Comparison of ENCODE assay signal across 22 cellular contexts in the genomic region with DNA sequence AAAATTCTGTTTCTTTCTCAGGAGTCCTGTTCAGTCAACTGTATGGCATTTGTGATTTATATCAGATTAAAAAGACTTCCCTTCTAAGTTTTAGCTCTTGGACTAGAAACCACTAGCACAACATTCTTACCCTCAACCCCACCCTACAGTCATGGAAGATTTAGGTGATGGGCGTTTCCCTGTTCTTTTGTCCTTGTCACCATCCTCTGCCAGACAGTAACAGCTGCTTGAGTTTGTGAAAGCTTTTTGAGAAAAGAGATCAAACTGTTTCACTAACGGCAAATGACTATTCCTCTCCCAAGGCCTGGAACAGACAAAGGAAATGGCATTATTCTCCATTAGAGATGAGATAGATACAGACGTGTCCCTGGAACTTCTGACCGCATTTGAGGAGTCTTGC. TPM values are rescaled to one million over a fixed set of nuclear protein-coding genes. Genes with fewer than 3 reads are reported as not detected.
A peak's percentile ranks its signal among the peaks of the same experiment; 100 is the strongest.
DNase-seq lines count a peak whose midpoint lies in the region; ATAC-seq and TF ChIP-seq lines count a peak whose summit lies in the region.
"Had no signal": no experiment of that assay in that cellular context is flagged by ENCODE, and none has a peak within 500 bp of the region (broad histone marks: within the 10 kb centered on the region; RNA-seq: fewer than 3 reads in every experiment).

No MANE protein-coding gene starts in this region.

- ATAC-seq in heart right ventricle (no peak), Right ventricle myocardium inferior (no peak)
- ATAC-seq: A549, PC-3 had no signal

- peak overlapping the region; percentile 24; the same call in 1 of the 2 replicates for H3K4me3 Mint-ChIP-seq in HFFc6
- H3K4me3 Mint-ChIP-seq: CD4-positive, alpha-beta memory T cell had no signal

- no peaks in the 10 kb centered on the region for H3K9me3 Mint-ChIP-seq in HFFc6
- H3K9me3 Mint-ChIP-seq: CD4-positive, alpha-beta memory T cell had no signal

- DNase-seq in A172 (ENCODE audit: low spot score) (peak; percentile 5), HFFc6 (no peak), SJCRH30 (peak; percentile 6 to 44), myocyte (ENCODE audit: low read depth) (peak; percentile 69), HT-29 (ENCODE audit: low spot score) (no peak), heart right ventricle (no peak), Right ventricle myocardium inferior (ENCODE audit: missing footprints) (no peak)
- no peak for DNase-seq in activated effector memory CD4-positive, alpha-beta T cell treated with anti-CD3 and anti-CD28 coated beads, Interleukin-2, amount 50 U/mL, for 16 hours
- DNase-seq: CD4-positive, alpha-beta memory T cell; DMS53; MG63; NCI-H1048; NCI-H1436; NCI-H1930; NCI-H2171; NCI-H526; PC-3 had no signal

- no peak overlapping the region for H3K4me3 ChIP-seq in SJCRH30
- H3K4me3 ChIP-seq in heart right ventricle, result no peak overlapping the region
- H3K4me3 ChIP-seq: A549, BLaER1, MG63 had no signal

- no peaks in the 10 kb centered on the region for H3K36me3 Mint-ChIP-seq in HFFc6 (ENCODE audit: low read depth)
- H3K36me3 Mint-ChIP-seq: CD4-positive, alpha-beta memory T cell had no signal

- WGBS in heart right ventricle, 2 donors, result 48 to 60% methylated on average over 4 of the region's 4 CpGs

- H3K27ac Mint-ChIP-seq in HFFc6, result no peak overlapping the region

- H3K36me3 ChIP-seq in SJCRH30, result no peaks in the 10 kb centered on the region
- H3K36me3 ChIP-seq in heart right ventricle, result no peaks in the 10 kb centered on the region
- H3K36me3 ChIP-seq: BLaER1, MG63 had no signal

- H3K4me1 ChIP-seq in SJCRH30, result peaks cover 3% of the 10 kb centered on the region
- no peaks in the 10 kb centered on the region for H3K4me1 ChIP-seq in heart right ventricle
- H3K4me1 ChIP-seq: A549, BLaER1 had no signal

- H3K9me3 ChIP-seq in SJCRH30 (replicated peaks) (no peaks in the 10 kb centered on the region), heart right ventricle (no peaks in the 10 kb centered on the region)
- H3K9me3 ChIP-seq: A549, BLaER1, MG63 had no signal

- H3K27ac ChIP-seq in SJCRH30 (no peak overlapping the region), heart right ventricle (no peak overlapping the region)
- H3K27ac ChIP-seq: A549, BLaER1, RWPE1 had no signal

- intact Hi-C loops in heart right ventricle (cut with DNase I) (no loop called here), Right ventricle myocardium inferior (cut with DNase I) (no loop called here)

- peaks cover 30% of the 10 kb centered on the region for H3K4me1 Mint-ChIP-seq in HFFc6 (ENCODE audit: low read depth)
- H3K4me1 Mint-ChIP-seq: CD4-positive, alpha-beta memory T cell had no signal

- peaks cover 5% of the 10 kb centered on the region for H3K27me3 Mint-ChIP-seq in HFFc6 (ENCODE audit: insufficient read depth)

- no peak for TF ChIP-seq CTCF in HFFc6 (IDR thresholded peaks at IDR 0.05)
- no peak for TF ChIP-seq CTCF in heart right ventricle (IDR thresholded peaks at IDR 0.05)

- no peaks in the 10 kb centered on the region for H3K27me3 ChIP-seq in SJCRH30
- peaks cover 0 to 31% (median 0%) of the 10 kb centered on the region in 7 donors for H3K27me3 ChIP-seq in heart right ventricle
- H3K27me3 ChIP-seq: BLaER1, MG63 had no signal

RNA-seq across cellular contexts. Expression of a gene that starts 31.9 kb away (rescaled TPM):
- total RNA-seq in A172 (2014; rRNA removed; shearing (Covaris generic)), result 0.19 TPM in 1 of 2 replicates, not detected in the other
- not detected for total RNA-seq in HFFc6 (2021; fragmentation: NEBNext Ultra II Directional; extraction: Animal tissue kit (Norgen Biotek cat#: 25700))
- total RNA-seq in SJCRH30 (2014; rRNA removed; shearing (Covaris generic)), result not detected in 2 replicates
- total RNA-seq in myocyte, result not detected in 2 replicates
- polyA plus RNA-seq in myocyte (2012), result not detected
- total RNA-seq in HT-29 (2014; rRNA removed; shearing (Covaris generic)), result 12.9 and 13.4 TPM in 2 replicates
- total RNA-seq in heart right ventricle, result not detected
- polyA plus RNA-seq in heart right ventricle, result under 1 TPM in 1 of 2 donors, not detected in 1; 0.03 TPM
- not detected for total RNA-seq in Right ventricle myocardium inferior
- total RNA-seq: CD4-positive, alpha-beta memory T cell; H1 had no signal
- polyA plus RNA-seq: CD4-positive, alpha-beta memory T cell had no signal

RNA-seq across cellular contexts. Expression of a gene that starts 33.5 kb away (rescaled TPM):
- total RNA-seq in A172 (2014; rRNA removed; shearing (Covaris generic)), result not detected in 2 replicates
- total RNA-seq in HFFc6 (2021; fragmentation: NEBNext Ultra II Directional; extraction: Animal tissue kit (Norgen Biotek cat#: 25700)), result not detected
- total RNA-seq in SJCRH30 (2014; rRNA removed; shearing (Covaris generic)), result not detected in 2 replicates
- 0.68 and 1.9 TPM in 2 replicates for total RNA-seq in myocyte
- polyA plus RNA-seq in myocyte (2012), result 0.57 TPM
- total RNA-seq in HT-29 (2014; rRNA removed; shearing (Covaris generic)), result not detected in 2 replicates
- total RNA-seq in heart right ventricle, result not detected
- not detected for polyA plus RNA-seq in heart right ventricle
- total RNA-seq in Right ventricle myocardium inferior, result not detected
- total RNA-seq: CD4-positive, alpha-beta memory T cell; H1; HT1080; PC-3 had no signal
- polyA plus RNA-seq: A549; CD4-positive, alpha-beta memory T cell; H1 had no signal

Comparison
In these comparisons a context has a peak if more than half of its experiments do, and no peak if none do; other contexts are left out.
1. DNase-seq: peak in A172 (single experiment), SJCRH30 (2 of 2) and myocyte (single experiment); none in HFFc6 (single experiment), HT-29 (single experiment), activated effector memory CD4-positive, alpha-beta T cell treated with anti-CD3 and anti-CD28 coated beads, Interleukin-2, amount 50 U/mL, for 16 hours (single experiment), heart right ventricle (0 of 2) and Right ventricle myocardium inferior (single experiment).
2. RNA of a gene that starts 31.9 kb away (total RNA-seq): 12.9 to 13.4 TPM in HT-29; 0.19 TPM in A172, not detected in HFFc6, not detected in SJCRH30, not detected in myocyte, not detected in heart right ventricle and not detected in Right ventricle myocardium inferior (single experiment); every median in the first group is over 10 times any median in the second.